Comparison of ENCODE assay signal across 1 cellular context in the genomic region with DNA sequence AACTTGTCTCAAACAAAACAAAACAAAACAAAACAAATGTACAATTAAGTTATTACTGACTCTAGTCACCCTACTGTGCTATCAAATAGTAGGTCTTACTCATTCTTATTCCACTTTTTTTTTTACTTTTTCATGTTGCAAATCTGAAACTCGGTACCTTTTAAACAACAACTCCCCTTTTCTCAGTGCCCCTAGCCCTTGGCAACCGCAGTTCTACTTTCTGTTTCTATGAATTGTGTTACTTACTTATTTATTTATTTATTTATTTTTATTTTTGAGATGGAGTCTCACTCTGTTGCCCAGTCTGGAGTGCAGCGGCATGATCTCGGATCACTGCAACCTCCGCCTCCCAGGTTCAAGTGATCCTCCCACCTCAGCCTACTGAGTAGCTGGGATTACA.
A peak's percentile ranks its signal among the peaks of the same experiment; 100 is the strongest.
TF ChIP-seq lines count a peak whose summit lies in the region.

No MANE protein-coding gene starts in this region.

TF ChIP-seq in HEK293, 187 proteins besides CTCF, POLR2A, EP300 and RAD21 (continued from another document):
- TF ChIP-seq, protein P1, sequence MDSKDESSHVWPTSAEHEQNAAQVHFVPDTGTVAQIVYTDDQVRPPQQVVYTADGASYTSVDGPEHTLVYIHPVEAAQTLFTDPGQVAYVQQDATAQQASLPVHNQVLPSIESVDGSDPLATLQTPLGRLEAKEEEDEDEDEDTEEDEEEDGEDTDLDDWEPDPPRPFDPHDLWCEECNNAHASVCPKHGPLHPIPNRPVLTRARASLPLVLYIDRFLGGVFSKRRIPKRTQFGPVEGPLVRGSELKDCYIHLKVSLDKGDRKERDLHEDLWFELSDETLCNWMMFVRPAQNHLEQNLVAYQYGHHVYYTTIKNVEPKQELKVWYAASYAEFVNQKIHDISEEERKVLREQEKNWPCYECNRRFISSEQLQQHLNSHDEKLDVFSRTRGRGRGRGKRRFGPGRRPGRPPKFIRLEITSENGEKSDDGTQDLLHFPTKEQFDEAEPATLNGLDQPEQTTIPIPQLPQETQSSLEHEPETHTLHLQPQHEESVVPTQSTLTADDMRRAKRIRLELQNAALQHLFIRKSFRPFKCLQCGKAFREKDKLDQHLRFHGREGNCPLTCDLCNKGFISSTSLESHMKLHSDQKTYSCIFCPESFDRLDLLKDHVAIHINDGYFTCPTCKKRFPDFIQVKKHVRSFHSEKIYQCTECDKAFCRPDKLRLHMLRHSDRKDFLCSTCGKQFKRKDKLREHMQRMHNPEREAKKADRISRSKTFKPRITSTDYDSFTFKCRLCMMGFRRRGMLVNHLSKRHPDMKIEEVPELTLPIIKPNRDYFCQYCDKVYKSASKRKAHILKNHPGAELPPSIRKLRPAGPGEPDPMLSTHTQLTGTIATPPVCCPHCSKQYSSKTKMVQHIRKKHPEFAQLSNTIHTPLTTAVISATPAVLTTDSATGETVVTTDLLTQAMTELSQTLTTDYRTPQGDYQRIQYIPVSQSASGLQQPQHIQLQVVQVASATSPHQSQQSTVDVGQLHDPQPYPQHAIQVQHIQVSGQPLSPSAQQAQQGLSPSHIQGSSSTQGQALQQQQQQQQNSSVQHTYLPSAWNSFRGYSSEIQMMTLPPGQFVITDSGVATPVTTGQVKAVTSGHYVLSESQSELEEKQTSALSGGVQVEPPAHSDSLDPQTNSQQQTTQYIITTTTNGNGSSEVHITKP (tag by site-specific recombination; IDR thresholded peaks at IDR 0.05) = peak; percentile 76
- 0 out of 2 replicates have a peak, but pooled peaks have one; percentile 52 for TF ChIP-seq ZNF121 (tag by site-specific recombination; IDR thresholded peaks at IDR 0.05)
- TF ChIP-seq ZSCAN16 (tag by site-specific recombination; IDR thresholded peaks at IDR 0.05) = no peak
